ENCODE assay signal across 1 cellular context in the genomic region with DNA sequence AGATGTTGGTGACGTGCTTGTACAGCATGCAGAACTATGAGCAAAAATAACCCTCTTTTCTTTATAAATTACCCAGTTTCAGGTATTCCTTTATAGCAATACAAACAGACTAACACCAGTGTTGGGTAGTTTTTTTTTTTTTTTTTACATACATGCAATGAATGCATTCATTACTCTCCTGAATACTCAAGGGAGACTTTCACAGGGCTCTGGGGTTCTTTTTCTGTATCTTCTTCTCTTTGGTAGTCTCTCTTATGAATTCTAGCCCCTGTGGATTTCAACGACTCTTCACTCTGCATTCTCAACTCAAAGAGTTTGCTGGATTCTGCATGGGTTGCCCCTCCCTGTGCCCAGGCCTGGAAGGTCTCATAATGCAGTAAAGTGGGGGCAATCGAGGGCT.
A peak's percentile ranks its signal among the peaks of the same experiment; 100 is the strongest.
TF ChIP-seq lines count a peak whose summit lies in the region.

No MANE protein-coding gene starts in this region.

TF ChIP-seq in GM12878, 131 proteins besides CTCF, POLR2A, EP300 and RAD21:
- no peak for TF ChIP-seq FOXM1 (IDR thresholded peaks at IDR 0.05; ENCODE audit: low read depth, low read length)
- TF ChIP-seq MEF2B (IDR thresholded peaks at IDR 0.05; ENCODE audit: partially characterized antibody, poor library complexity, severe bottlenecking): peak; percentile 68
- TF ChIP-seq ZNF384 (IDR thresholded peaks at IDR 0.05; ENCODE audit: borderline replicate concordance, low read depth, low read length): 0 out of 2 replicates have a peak, but pooled peaks have one; percentile 16
